ENCODE assay signal across 8 cellular contexts in genomic region chr17:42050360-42051012, GRCh38. TPM values are rescaled to one million over a fixed set of nuclear protein-coding genes. Genes with fewer than 3 reads are reported as not detected.
DNase-seq lines count a peak whose midpoint lies in the region; ATAC-seq and TF ChIP-seq lines count a peak whose summit lies in the region.

Gene C17orf113, minus strand, starts transcription at chr17:42050601. Its CDS starts 7,225 bp downstream, at chr17:42043376.

- no peak within 1 kb of the TSS for H3K27ac Mint-ChIP-seq in activated naive CD8-positive, alpha-beta T cell treated with anti-CD3 and anti-CD28 coated beads, Interleukin-2, amount 50 U/mL, for 24 hours

- H3K27me3 ChIP-seq in SJSA1 (replicated peaks), result 0 out of 2 replicates have a peak, but pooled peaks cover 4% of the 10 kb centered on the region
- no peaks in the 10 kb centered on the region for H3K27me3 ChIP-seq in right cardiac atrium (ENCODE audit: control insufficient read depth, insufficient read depth)
- no peaks in the 10 kb centered on the region for H3K27me3 ChIP-seq in prostate gland (replicated peaks; ENCODE audit: insufficient read depth)

- H3K27ac ChIP-seq in SJSA1 (no peak within 1 kb of the TSS; the same call in 1 of the 2 replicates), right cardiac atrium (ENCODE audit: low read length) (no peak within 1 kb of the TSS), prostate gland (peak within 1 kb of the TSS; percentile 38 to 66)

- H3K4me1 ChIP-seq in SJSA1 (replicated peaks) (peaks cover 5% of the 10 kb centered on the region), right cardiac atrium (ENCODE audit: control insufficient read depth, insufficient read depth, low read length) (no peaks in the 10 kb centered on the region), prostate gland (replicated peaks) (no peaks in the 10 kb centered on the region)

- H3K4me3 ChIP-seq in SJSA1 (peak within 1 kb of the TSS; percentile 46), right cardiac atrium (ENCODE audit: low read length) (peak within 1 kb of the TSS; percentile 58), prostate gland (peak within 1 kb of the TSS; percentile 58 to 67)

- H3K9me3 Mint-ChIP-seq in activated naive CD8-positive, alpha-beta T cell treated with anti-CD3 and anti-CD28 coated beads, Interleukin-2, amount 50 U/mL, for 24 hours, result no peaks in the 10 kb centered on the region

- no peaks in the 10 kb centered on the region for H3K9me3 ChIP-seq in SJSA1 (replicated peaks)
- no peaks in the 10 kb centered on the region for H3K9me3 ChIP-seq in right cardiac atrium (ENCODE audit: control insufficient read depth, low read length)
- no peaks in the 10 kb centered on the region for H3K9me3 ChIP-seq in prostate gland

- peak within 1 kb of the TSS; percentile 67 for H3K4me3 Mint-ChIP-seq in activated naive CD8-positive, alpha-beta T cell treated with anti-CD3 and anti-CD28 coated beads, Interleukin-2, amount 50 U/mL, for 24 hours

- peak in 3 of 4 experiments; percentile 18 to 31 (median 28) for TF ChIP-seq CTCF in prostate gland (IDR thresholded peaks at IDR 0.05)

- peaks cover 4% of the 10 kb centered on the region for H3K4me1 Mint-ChIP-seq in activated naive CD8-positive, alpha-beta T cell treated with anti-CD3 and anti-CD28 coated beads, Interleukin-2, amount 50 U/mL, for 24 hours

- H3K36me3 Mint-ChIP-seq in activated naive CD8-positive, alpha-beta T cell treated with anti-CD3 and anti-CD28 coated beads, Interleukin-2, amount 50 U/mL, for 24 hours (ENCODE audit: low read depth), result no peaks in the 10 kb centered on the region

- peak; percentile 55 for ATAC-seq in HG03432 (IDR thresholded peaks at IDR 0.05; ENCODE audit: unreplicated experiment)
- peak; percentile 60 for ATAC-seq in activated naive CD8-positive, alpha-beta T cell treated with anti-CD3 and anti-CD28 coated beads, Interleukin-2, amount 50 U/mL, for 24 hours
- peak; percentile 76 to 77 for ATAC-seq in right cardiac atrium
- ATAC-seq in HG03095 (IDR thresholded peaks at IDR 0.05; ENCODE audit: unreplicated experiment), result no peak

- H3K27me3 Mint-ChIP-seq in activated naive CD8-positive, alpha-beta T cell treated with anti-CD3 and anti-CD28 coated beads, Interleukin-2, amount 50 U/mL, for 24 hours, result peaks cover 46% of the 10 kb centered on the region

- intact Hi-C loops in right cardiac atrium (cut with DNase I), result no loop called here
- intact Hi-C loops in prostate gland (cut with DNase I), result no loop called here

- WGBS in right cardiac atrium, result 2% methylated on average over 67 of the region's 67 CpGs
- WGBS in prostate gland, result 1% methylated on average over 21 of the region's 67 CpGs

- in situ Hi-C loops in Caki2 (cut with HindIII; ENCODE audit: low pct_unique_long_range_greater_than_20kb, low sequenced_read_pairs), result no loop called here

- H3K36me3 ChIP-seq in SJSA1 (no peaks in the 10 kb centered on the region), prostate gland (no peaks in the 10 kb centered on the region)

- DNase-seq in Caki2 (ENCODE audit: low read depth) (peak; percentile 26), SJSA1 (ENCODE audit: low read depth in 1 of 2, low spot score in 2 of 2) (peak; percentile 29 to 61), right cardiac atrium (peak; percentile 57 to 85 (median 84)), prostate gland (ENCODE audit: low spot score) (peak; percentile 41), KG1 (lab: John Stamatoyannopoulos, UW) (no peak)
- peak; percentile 49 for DNase-seq in activated naive CD8-positive, alpha-beta T cell treated with anti-CD3 and anti-CD28 coated beads, Interleukin-2, amount 50 U/mL, for 24 hours

- no peak for TF ChIP-seq POLR2A in prostate gland (IDR thresholded peaks at IDR 0.05)

RNA-seq across cellular contexts. Expression of gene C17orf113, which starts in this region (rescaled TPM):
- total RNA-seq in Caki2 (2014; rRNA removed; shearing (Covaris generic); ENCODE audit: low replicate concordance), result 0.98 and 1.5 TPM in 2 replicates
- 0.18 and 1.2 TPM in 2 replicates for total RNA-seq in SJSA1 (2014; rRNA removed; shearing (Covaris generic))
- total RNA-seq in right cardiac atrium (1 to 10 TPM in 1 of 4 donors, under 1 TPM in 3; 0.60 to 1.2 (median 0.66) TPM), prostate gland (1 to 10 TPM; 4.2 to 4.8 TPM)
- 0.91 TPM for polyA plus RNA-seq in right cardiac atrium

Comparison
In these comparisons a context has a peak if more than half of its experiments do, and no peak if none do; other contexts are left out.
1. H3K27ac ChIP-seq: peak in prostate gland (2 of 2); none in SJSA1 (single experiment) and right cardiac atrium (single experiment).
2. Peak in every context shown above with its lines, with median percentiles within 50 percentile points of each other: H3K4me3 ChIP-seq.